2 cellular contexts compared by ENCODE assay signal in genomic region chr12:53664191-53664590, GRCh38.
TF ChIP-seq lines count a peak whose summit lies in the region.

No MANE protein-coding gene starts in this region.

TF ChIP-seq in WTC11, 78 proteins besides CTCF, POLR2A, EP300 and RAD21:
- no peak for TF ChIP-seq STAT6 (CRISPR knock-in tag; conservative IDR thresholded peaks at IDR 0.05; ENCODE audit: low read depth)
- no peak for TF ChIP-seq MLX (CRISPR knock-in tag; IDR thresholded peaks at IDR 0.05)
- TF ChIP-seq ATF3 (CRISPR knock-in tag; conservative IDR thresholded peaks at IDR 0.05) = no peak
- no peak for TF ChIP-seq MAX (CRISPR knock-in tag; IDR thresholded peaks at IDR 0.05)
- TF ChIP-seq ATF1 (CRISPR knock-in tag; IDR thresholded peaks at IDR 0.05) = no peak
- no peak for TF ChIP-seq ZNF281 (CRISPR knock-in tag; IDR thresholded peaks at IDR 0.05)

TF ChIP-seq in K562, 482 proteins besides CTCF, POLR2A, EP300 and RAD21:
- no peak for TF ChIP-seq HOMEZ (CRISPR knock-in tag; IDR thresholded peaks at IDR 0.05)
- 0 out of 2 replicates have a peak, but pooled peaks have one; percentile 58 for TF ChIP-seq SUPT5H (IDR thresholded peaks at IDR 0.05)
- no peak for TF ChIP-seq KLF6 (CRISPR knock-in tag; IDR thresholded peaks at IDR 0.05; ENCODE audit: borderline replicate concordance)
- TF ChIP-seq THAP7 (CRISPR knock-in tag; IDR thresholded peaks at IDR 0.05) = no peak
- TF ChIP-seq KDM4B (IDR thresholded peaks at IDR 0.05; ENCODE audit: borderline replicate concordance in 2 of 2, low read depth in 1 of 2) = no peak
- no peak for TF ChIP-seq SP1 (CRISPR knock-in tag; IDR thresholded peaks at IDR 0.05)
- no peak for TF ChIP-seq HNRNPH1 (optimal IDR thresholded peaks at IDR 0.05; ENCODE audit: low read depth, low read length)
- TF ChIP-seq CHD2 (IDR thresholded peaks at IDR 0.05; ENCODE audit: low read depth, low read length) = no peak
- no peak for TF ChIP-seq MAZ (CRISPR knock-in tag; conservative IDR thresholded peaks at IDR 0.05 in 1 of 2, IDR thresholded peaks at IDR 0.05 in 1 of 2)
- TF ChIP-seq POLR2AphosphoS5 (IDR thresholded peaks at IDR 0.05; ENCODE audit: control insufficient read depth, insufficient read depth, low read depth, low read length) = 0 out of 2 replicates have a peak, but pooled peaks have one; percentile 17
- no peak for TF ChIP-seq ZSCAN29 (IDR thresholded peaks at IDR 0.05)
